12 cellular contexts compared by ENCODE assay signal in genomic region chr1:37997256-37998088, GRCh38. TPM values are rescaled to one million over a fixed set of nuclear protein-coding genes. Genes with fewer than 3 reads are reported as not detected.
DNase-seq lines count a peak whose midpoint lies in the region; ATAC-seq and TF ChIP-seq lines count a peak whose summit lies in the region.
"Had no signal": no experiment of that assay in that cellular context is flagged by ENCODE, and none has a peak within 500 bp of the region (broad histone marks: within the 10 kb centered on the region; RNA-seq: fewer than 3 reads in every experiment).

No MANE protein-coding gene starts in this region.

- H3K4me1 Mint-ChIP-seq in activated T-cell treated with anti-CD3 and anti-CD28 coated beads, Interleukin-2, amount 50 U/mL, for 24 hours (ENCODE audit: low read depth) = peaks cover 66% of the 10 kb centered on the region
- peaks cover 42% of the 10 kb centered on the region for H3K4me1 Mint-ChIP-seq in activated T-cell treated with anti-CD3 and anti-CD28 coated beads, Interleukin-2, amount 50 U/mL, for 72 hours (ENCODE audit: low read depth)
- H3K4me1 Mint-ChIP-seq in endodermal cell = peaks cover 29% of the 10 kb centered on the region

- no peaks in the 10 kb centered on the region for H3K79me2 ChIP-seq in Karpas-422 (ENCODE audit: low read length)

- peaks cover 63% of the 10 kb centered on the region for H3K36me3 Mint-ChIP-seq in activated T-cell treated with anti-CD3 and anti-CD28 coated beads, Interleukin-2, amount 50 U/mL, for 24 hours (ENCODE audit: low read depth)
- H3K36me3 Mint-ChIP-seq in activated T-cell treated with anti-CD3 and anti-CD28 coated beads, Interleukin-2, amount 50 U/mL, for 72 hours (ENCODE audit: insufficient read depth in 2 of 2) = peaks cover 4 to 5% of the 10 kb centered on the region in 2 donors
- H3K36me3 Mint-ChIP-seq in endodermal cell (ENCODE audit: low read depth) = peaks cover 16% of the 10 kb centered on the region

- H3K23ac ChIP-seq in neuronal stem cell (ENCODE audit: low read depth, low read length, poor library complexity) = peak overlapping the region; percentile 44

- H3K27me3 ChIP-seq in endodermal cell (ENCODE audit: control insufficient read depth, insufficient read depth, low read length, poor library complexity, severe bottlenecking) = no peaks in the 10 kb centered on the region
- no peaks in the 10 kb centered on the region for H3K27me3 ChIP-seq in neuronal stem cell (ENCODE audit: control insufficient read depth in 3 of 3, insufficient read depth in 3 of 3, low read depth in 1 of 3, low read length in 3 of 3)
- no peaks in the 10 kb centered on the region for H3K27me3 ChIP-seq in upper lobe of right lung
- no peaks in the 10 kb centered on the region for H3K27me3 ChIP-seq in Karpas-422 (ENCODE audit: low read length)

- H3K27ac Mint-ChIP-seq in activated T-cell treated with anti-CD3 and anti-CD28 coated beads, Interleukin-2, amount 50 U/mL, for 24 hours = peak overlapping the region; percentile 88
- no peak overlapping the region for H3K27ac Mint-ChIP-seq in activated T-cell treated with anti-CD3 and anti-CD28 coated beads, Interleukin-2, amount 50 U/mL, for 72 hours
- peak overlapping the region; percentile 21 for H3K27ac Mint-ChIP-seq in endodermal cell

- H3K9me3 ChIP-seq in endodermal cell (ENCODE audit: control insufficient read depth, low read length) (no peaks in the 10 kb centered on the region), neuronal stem cell (replicated peaks in 1 of 2; ENCODE audit: control insufficient read depth in 2 of 2, insufficient read depth in 1 of 2, low read depth in 1 of 2, low read length in 2 of 2) (no peaks in the 10 kb centered on the region), upper lobe of right lung (no peaks in the 10 kb centered on the region), Karpas-422 (ENCODE audit: low read length) (no peaks in the 10 kb centered on the region)

- ATAC-seq in activated T-cell treated with anti-CD3 and anti-CD28 coated beads, Interleukin-2, amount 50 U/mL, for 72 hours (replicated peaks in 1 of 2) = no peak
- no peak for ATAC-seq in upper lobe of right lung
- no peak for ATAC-seq in GM18517 (IDR thresholded peaks at IDR 0.05; ENCODE audit: unreplicated experiment)
- ATAC-seq in GM19455 (IDR thresholded peaks at IDR 0.05; ENCODE audit: unreplicated experiment) = no peak

- H2BK5ac ChIP-seq in neuronal stem cell (ENCODE audit: low read length) = no peak overlapping the region

- peak overlapping the region; percentile 80 for H2AK5ac ChIP-seq in neuronal stem cell (ENCODE audit: low read depth, low read length)

- H3K9me3 Mint-ChIP-seq in activated T-cell treated with anti-CD3 and anti-CD28 coated beads, Interleukin-2, amount 50 U/mL, for 24 hours = no peaks in the 10 kb centered on the region
- H3K9me3 Mint-ChIP-seq in activated T-cell treated with anti-CD3 and anti-CD28 coated beads, Interleukin-2, amount 50 U/mL, for 72 hours = no peaks in the 10 kb centered on the region
- H3K9me3 Mint-ChIP-seq in endodermal cell = no peaks in the 10 kb centered on the region

- no peak for TF ChIP-seq CTCF in endodermal cell (conservative IDR thresholded peaks at IDR 0.05)
- TF ChIP-seq CTCF in upper lobe of right lung (IDR thresholded peaks at IDR 0.05) = no peak

- no peak overlapping the region for H4K8ac ChIP-seq in neuronal stem cell (ENCODE audit: low read depth, low read length)

- no peak overlapping the region for H2BK15ac ChIP-seq in neuronal stem cell (ENCODE audit: low read length)

- H2BK12ac ChIP-seq in neuronal stem cell (ENCODE audit: low read length) = no peak overlapping the region

- H3K27me3 Mint-ChIP-seq in activated T-cell treated with anti-CD3 and anti-CD28 coated beads, Interleukin-2, amount 50 U/mL, for 24 hours = no peaks in the 10 kb centered on the region
- no peaks in the 10 kb centered on the region for H3K27me3 Mint-ChIP-seq in activated T-cell treated with anti-CD3 and anti-CD28 coated beads, Interleukin-2, amount 50 U/mL, for 72 hours (ENCODE audit: low read depth)
- H3K27me3 Mint-ChIP-seq in endodermal cell (ENCODE audit: insufficient read depth) = no peaks in the 10 kb centered on the region

- no peak overlapping the region for H3K4ac ChIP-seq in neuronal stem cell (ENCODE audit: low read length)

- no peak overlapping the region for H3K27ac ChIP-seq in endodermal cell (ENCODE audit: low read depth, low read length)
- H3K27ac ChIP-seq in neuronal stem cell (replicated peaks; ENCODE audit: low read length) = no peak overlapping the region
- peak overlapping the region; percentile 64 for H3K27ac ChIP-seq in upper lobe of right lung
- H3K27ac ChIP-seq in Karpas-422 (ENCODE audit: low read length) = no peak overlapping the region

- 89 to 94% methylated on average over 19 to 25 of the region's 25 CpGs for WGBS in endodermal cell (ENCODE audit: insufficient coverage in 1 of 2, insufficient read length in 1 of 2), 2 experiments
- no CpG with 5 or more reads among the region's 25 CpGs for WGBS in neuronal stem cell (ENCODE audit: extremely low coverage in 2 of 2, insufficient read length in 2 of 2, insufficient replicate concordance in 1 of 2), 2 donors

- intact Hi-C loops in upper lobe of right lung (cut with DNase I) = no loop called here

- H3K4me3 ChIP-seq in endodermal cell (ENCODE audit: low read length) (no peak overlapping the region), neuronal stem cell (ENCODE audit: low read length in 2 of 2) (no peak overlapping the region), upper lobe of right lung (no peak overlapping the region), Karpas-422 (ENCODE audit: low read length) (no peak overlapping the region)

- H2BK120ac ChIP-seq in neuronal stem cell (ENCODE audit: low read depth, low read length) = peak overlapping the region; percentile 73

- H3K9me2 ChIP-seq in Karpas-422 (replicated peaks; ENCODE audit: insufficient read depth, low read length) = no peaks in the 10 kb centered on the region

- DNase-seq in activated T-cell treated with anti-CD3 and anti-CD28 coated beads, Interleukin-2, amount 50 U/mL, for 24 hours = no peak
- no peak for DNase-seq in activated T-cell treated with anti-CD3 and anti-CD28 coated beads, Interleukin-2, amount 50 U/mL, for 72 hours
- DNase-seq in endodermal cell (peak; percentile 44), neuronal stem cell (ENCODE audit: low spot score) (no peak), upper lobe of right lung (no peak), Karpas-422 (no peak)
- DNase-seq: DMS 273 treated with DMSO at 0.1 percent for 48 hours, T-helper 9 cell had no signal

- peaks cover 38% of the 10 kb centered on the region for H3K36me3 ChIP-seq in endodermal cell (ENCODE audit: control insufficient read depth, insufficient read depth, low read length)
- H3K36me3 ChIP-seq in neuronal stem cell (replicated peaks in 1 of 2; ENCODE audit: control insufficient read depth in 2 of 2, insufficient read depth in 2 of 2, low read length in 2 of 2) = peaks cover 20 to 33% of the 10 kb centered on the region in 2 donors
- peaks cover 15% of the 10 kb centered on the region for H3K36me3 ChIP-seq in upper lobe of right lung
- no peaks in the 10 kb centered on the region for H3K36me3 ChIP-seq in Karpas-422 (ENCODE audit: insufficient read depth, low read length)

- H3K4me2 ChIP-seq in neuronal stem cell (ENCODE audit: insufficient read depth, low read length, poor library complexity, severe bottlenecking) (no peak overlapping the region), Karpas-422 (ENCODE audit: low read depth, low read length, poor library complexity, severe bottlenecking) (no peak overlapping the region)

- no peak overlapping the region for H3K18ac ChIP-seq in neuronal stem cell (ENCODE audit: low read length)

- H2AFZ ChIP-seq in neuronal stem cell (ENCODE audit: low read length) = no peak overlapping the region
- no peak overlapping the region for H2AFZ ChIP-seq in Karpas-422 (ENCODE audit: low read length)

- H3K9ac ChIP-seq in endodermal cell (ENCODE audit: extremely low read depth, low read length, poor library complexity, severe bottlenecking) (no peak overlapping the region), neuronal stem cell (ENCODE audit: low read depth, low read length, poor library complexity) (no peak overlapping the region), Karpas-422 (ENCODE audit: low read length) (no peak overlapping the region)

- H3K4me1 ChIP-seq in endodermal cell (ENCODE audit: control insufficient read depth, insufficient read depth, low read length) = peaks cover 28% of the 10 kb centered on the region
- H3K4me1 ChIP-seq in neuronal stem cell (ENCODE audit: control insufficient read depth in 2 of 2, insufficient read depth in 1 of 2, low read depth in 1 of 2, low read length in 2 of 2) = peaks cover 25 to 29% of the 10 kb centered on the region in 2 donors
- H3K4me1 ChIP-seq in upper lobe of right lung = peaks cover 55% of the 10 kb centered on the region
- no peaks in the 10 kb centered on the region for H3K4me1 ChIP-seq in Karpas-422 (ENCODE audit: low read length)

- H3K4me3 Mint-ChIP-seq in activated T-cell treated with anti-CD3 and anti-CD28 coated beads, Interleukin-2, amount 50 U/mL, for 24 hours = no peak overlapping the region
- no peak overlapping the region for H3K4me3 Mint-ChIP-seq in activated T-cell treated with anti-CD3 and anti-CD28 coated beads, Interleukin-2, amount 50 U/mL, for 72 hours
- no peak overlapping the region for H3K4me3 Mint-ChIP-seq in endodermal cell

- no peaks in the 10 kb centered on the region for H4K20me1 ChIP-seq in Karpas-422 (ENCODE audit: insufficient read depth, low read depth, low read length)

- H4K91ac ChIP-seq in neuronal stem cell (ENCODE audit: low read depth, low read length, poor library complexity) = no peak overlapping the region

- H3K14ac ChIP-seq in neuronal stem cell (ENCODE audit: low read length) = no peak overlapping the region

- H3K79me1 ChIP-seq in neuronal stem cell (ENCODE audit: low read depth, low read length) = no peaks in the 10 kb centered on the region

RNA-seq across cellular contexts. Expression of gene SF3A3, which starts 7.7 kb away (rescaled TPM):
- total RNA-seq in activated T-cell treated with anti-CD3 and anti-CD28 coated beads, Interleukin-2, amount 50 U/mL, for 72 hours = 10 to 100 TPM; 67.9 to 81.4 TPM
- 10 to 100 TPM; 89.3 to 97.0 TPM for total RNA-seq in endodermal cell
- 86.4 TPM for polyA plus RNA-seq in endodermal cell (2013, experiment 1 of 2)
- 84.4 TPM for polyA plus RNA-seq in endodermal cell (2013, experiment 2 of 2)
- polyA plus RNA-seq in neuronal stem cell (2013, experiment 1 of 2) = 53.3 TPM
- polyA plus RNA-seq in neuronal stem cell (2013, experiment 2 of 2) = 50.9 TPM
- total RNA-seq in upper lobe of right lung = 48.7 TPM
- 56.8 and 124 TPM in 2 replicates for total RNA-seq in Karpas-422 (2014; rRNA removed; shearing (Covaris generic); ENCODE audit: low replicate concordance)

RNA-seq across cellular contexts. Expression of gene FHL3, which starts 7.8 kb away (rescaled TPM):
- total RNA-seq in activated T-cell treated with anti-CD3 and anti-CD28 coated beads, Interleukin-2, amount 50 U/mL, for 72 hours = 10 to 100 TPM; 32.7 to 34.5 TPM
- total RNA-seq in endodermal cell = 10 to 100 TPM; 20.5 to 20.6 TPM
- polyA plus RNA-seq in endodermal cell (2013, experiment 1 of 2) = 22.3 TPM
- 22.3 TPM for polyA plus RNA-seq in endodermal cell (2013, experiment 2 of 2)
- polyA plus RNA-seq in neuronal stem cell (2013, experiment 1 of 2) = 26.5 TPM
- polyA plus RNA-seq in neuronal stem cell (2013, experiment 2 of 2) = 25.9 TPM
- 22.4 TPM for total RNA-seq in upper lobe of right lung
- total RNA-seq in Karpas-422 (2014; rRNA removed; shearing (Covaris generic); ENCODE audit: low replicate concordance) = 4.6 and 10.7 TPM in 2 replicates

RNA-seq across cellular contexts. Expression of gene UTP11, which starts 15.1 kb away (rescaled TPM):
- 10 to 100 TPM; 28.4 to 31.7 TPM for total RNA-seq in activated T-cell treated with anti-CD3 and anti-CD28 coated beads, Interleukin-2, amount 50 U/mL, for 72 hours
- 10 to 100 TPM; 40.9 to 46.3 TPM for total RNA-seq in endodermal cell
- 50.0 TPM for polyA plus RNA-seq in endodermal cell (2013, experiment 1 of 2)
- 54.7 TPM for polyA plus RNA-seq in endodermal cell (2013, experiment 2 of 2)
- 52.4 TPM for polyA plus RNA-seq in neuronal stem cell (2013, experiment 1 of 2)
- polyA plus RNA-seq in neuronal stem cell (2013, experiment 2 of 2) = 53.8 TPM
- 29.1 TPM for total RNA-seq in upper lobe of right lung
- 27.3 and 31.1 TPM in 2 replicates for total RNA-seq in Karpas-422 (2014; rRNA removed; shearing (Covaris generic); ENCODE audit: low replicate concordance)

RNA-seq across cellular contexts. Expression of gene POU3F1, which starts 49.1 kb away (rescaled TPM):
- not detected for total RNA-seq in activated T-cell treated with anti-CD3 and anti-CD28 coated beads, Interleukin-2, amount 50 U/mL, for 72 hours
- total RNA-seq in endodermal cell (under 1 TPM; 0.20 to 0.46 TPM), upper lobe of right lung (not detected)
- 9.7 TPM for polyA plus RNA-seq in endodermal cell (2013, experiment 1 of 2)
- 8.6 TPM for polyA plus RNA-seq in endodermal cell (2013, experiment 2 of 2)
- polyA plus RNA-seq in neuronal stem cell (2013, experiment 1 of 2) = 34.6 TPM
- polyA plus RNA-seq in neuronal stem cell (2013, experiment 2 of 2) = 34.4 TPM
- total RNA-seq in Karpas-422 (2014; rRNA removed; shearing (Covaris generic); ENCODE audit: low replicate concordance) = 0.07 TPM in 1 of 2 replicates, not detected in the other
- total RNA-seq: NCI-H460, subcutaneous adipose tissue had no signal

RNA-seq across cellular contexts. Expression of gene INPP5B, which starts 50.6 kb away (rescaled TPM):
- 10 to 100 TPM; 44.7 to 53.6 TPM for total RNA-seq in activated T-cell treated with anti-CD3 and anti-CD28 coated beads, Interleukin-2, amount 50 U/mL, for 72 hours
- total RNA-seq in endodermal cell (10 to 100 TPM; 19.9 to 21.4 TPM), upper lobe of right lung (44.8 TPM)
- 15.5 TPM for polyA plus RNA-seq in endodermal cell (2013, experiment 1 of 2)
- 14.5 TPM for polyA plus RNA-seq in endodermal cell (2013, experiment 2 of 2)
- 9.2 TPM for polyA plus RNA-seq in neuronal stem cell (2013, experiment 1 of 2)
- polyA plus RNA-seq in neuronal stem cell (2013, experiment 2 of 2) = 9.3 TPM
- total RNA-seq in Karpas-422 (2014; rRNA removed; shearing (Covaris generic); ENCODE audit: low replicate concordance) = 45.7 and 47.0 TPM in 2 replicates
